In genomic region chr15:77503764-77504163, GRCh38 we compare ENCODE assay signal across 16 cellular contexts.
DNase-seq lines count a peak whose midpoint lies in the region; TF ChIP-seq lines count a peak whose summit lies in the region.
"Had no signal": no experiment of that assay in that cellular context is flagged by ENCODE, and none has a peak within 500 bp of the region (broad histone marks: within the 10 kb centered on the region; RNA-seq: fewer than 3 reads in every experiment).

No MANE protein-coding gene starts in this region.

- H3K36me3 ChIP-seq in liver (ENCODE audit: control insufficient read depth in 4 of 4, insufficient read depth in 3 of 4, low read depth in 1 of 4, low read length in 3 of 4) (no peaks in the 10 kb centered on the region), sigmoid colon (no peaks in the 10 kb centered on the region)
- H3K36me3 ChIP-seq: BLaER1, MG63, SJSA1 had no signal

- no peak overlapping the region for H3K4me3 ChIP-seq in liver (ENCODE audit: low read depth in 1 of 3, low read length in 3 of 3)
- H3K4me3 ChIP-seq in sigmoid colon = no peak overlapping the region
- H3K4me3 ChIP-seq: BLaER1, MG63, SJSA1 had no signal

- WGBS in liver = 79% methylated on average over 6 of the region's 6 CpGs
- 76 to 87% methylated on average over 6 of the region's 6 CpGs for WGBS in sigmoid colon, 2 donors

- H3K9me3 Mint-ChIP-seq in activated T-cell treated with anti-CD3 and anti-CD28 coated beads, Interleukin-2, amount 50 U/mL, for 24 hours = no peaks in the 10 kb centered on the region
- H3K9me3 Mint-ChIP-seq: CD8-positive, alpha-beta memory T cell had no signal

- intact Hi-C loops in sigmoid colon (cut with DNase I) = no loop called here

- no peak for TF ChIP-seq POLR2A in sigmoid colon (IDR thresholded peaks at IDR 0.05)

- TF ChIP-seq CTCF in liver (IDR thresholded peaks at IDR 0.05; ENCODE audit: low read depth, low read length, missing input control) (no peak), sigmoid colon (IDR thresholded peaks at IDR 0.05) (no peak)

- no peaks in the 10 kb centered on the region for H3K27me3 Mint-ChIP-seq in activated T-cell treated with anti-CD3 and anti-CD28 coated beads, Interleukin-2, amount 50 U/mL, for 24 hours

- no peak overlapping the region for H3K27ac Mint-ChIP-seq in activated T-cell treated with anti-CD3 and anti-CD28 coated beads, Interleukin-2, amount 50 U/mL, for 24 hours

- no peak for TF ChIP-seq EP300 in sigmoid colon (IDR thresholded peaks at IDR 0.05)

- peak; percentile 25 for DNase-seq in NCI-H2171 treated with DMSO at 0.1 percent for 48 hours (lab: John Stamatoyannopoulos, UW)
- DNase-seq in NCI-H2171 (lab: John Stamatoyannopoulos, UW) = no peak
- peak; percentile 32 for DNase-seq in SHP77 treated with DMSO at 0.1 percent for 48 hours (lab: John Stamatoyannopoulos, UW)
- DNase-seq in sigmoid colon = peak; percentile 6
- DNase-seq in middle frontal gyrus (ENCODE audit: extremely low spot score, low spot score) = no peak
- no peak for DNase-seq in activated T-cell treated with anti-CD3 and anti-CD28 coated beads, Interleukin-2, amount 50 U/mL, for 24 hours
- no peak for DNase-seq in NCI-H1436 (lab: John Stamatoyannopoulos, UW)
- DNase-seq: CD8-positive, alpha-beta memory T cell; GOT3; MG63; NK-92 treated with Interleukin-12 subunit alpha and Interleukin-12 subunit beta, amount 100 ng/mL, for 24 hours; OCI-M1; SW 1271 had no signal

- H3K4me1 Mint-ChIP-seq in activated T-cell treated with anti-CD3 and anti-CD28 coated beads, Interleukin-2, amount 50 U/mL, for 24 hours (ENCODE audit: low read depth) = peaks cover 3% of the 10 kb centered on the region

- H3K4me3 Mint-ChIP-seq in activated T-cell treated with anti-CD3 and anti-CD28 coated beads, Interleukin-2, amount 50 U/mL, for 24 hours = no peak overlapping the region
- H3K4me3 Mint-ChIP-seq: CD8-positive, alpha-beta memory T cell had no signal

- H3K27me3 ChIP-seq in liver (ENCODE audit: control insufficient read depth in 4 of 4, insufficient read depth in 4 of 4, low read length in 3 of 4) = no peaks in the 10 kb centered on the region
- no peaks in the 10 kb centered on the region for H3K27me3 ChIP-seq in sigmoid colon
- H3K27me3 ChIP-seq: BLaER1, MG63, SJSA1 had no signal

- no peaks in the 10 kb centered on the region for H3K36me3 Mint-ChIP-seq in activated T-cell treated with anti-CD3 and anti-CD28 coated beads, Interleukin-2, amount 50 U/mL, for 24 hours (ENCODE audit: low read depth)

- H3K9me3 ChIP-seq in liver (ENCODE audit: control insufficient read depth in 4 of 4, low read length in 3 of 4) (no peaks in the 10 kb centered on the region), sigmoid colon (no peaks in the 10 kb centered on the region)
- H3K9me3 ChIP-seq: BLaER1, MG63, SJSA1 had no signal

- no peak overlapping the region for H3K9ac ChIP-seq in liver (ENCODE audit: low read depth in 1 of 2, low read length in 2 of 2)
- H3K9ac ChIP-seq: BLaER1 had no signal

- no peak for TF ChIP-seq RAD21 in liver (IDR thresholded peaks at IDR 0.05)

- H3K4me1 ChIP-seq in liver (ENCODE audit: control insufficient read depth in 4 of 4, insufficient read depth in 4 of 4, low read length in 3 of 4) (peaks cover 0 to 20% (median 10%) of the 10 kb centered on the region in 4 donors), sigmoid colon (peaks cover 0 to 44% (median 35%) of the 10 kb centered on the region in 4 donors)

- no peak overlapping the region for H3K27ac ChIP-seq in liver (ENCODE audit: low read depth in 1 of 2, low read length in 2 of 2)
- no peak overlapping the region for H3K27ac ChIP-seq in sigmoid colon
- H3K27ac ChIP-seq: BLaER1, SJSA1 had no signal

TF ChIP-seq in liver, 16 proteins besides CTCF, POLR2A, EP300 and RAD21:
- peak; percentile 52 to 62 for TF ChIP-seq HNF4A (conservative IDR thresholded peaks at IDR 0.05)
- TF ChIP-seq ATF3 (IDR thresholded peaks at IDR 0.05) = no peak

Comparison
In these comparisons a context has a peak if more than half of its experiments do, and no peak if none do; other contexts are left out.
1. DNase-seq: peak in NCI-H2171 treated with DMSO at 0.1 percent for 48 hours (single experiment), SHP77 treated with DMSO at 0.1 percent for 48 hours (single experiment) and sigmoid colon (single experiment); none in NCI-H2171 (single experiment), middle frontal gyrus (single experiment), activated T-cell treated with anti-CD3 and anti-CD28 coated beads, Interleukin-2, amount 50 U/mL, for 24 hours (single experiment) and NCI-H1436 (single experiment).